In genomic region chr3:184155644-184156521, GRCh38 we compare ENCODE assay signal across 8 cellular contexts. TPM values are rescaled to one million over a fixed set of nuclear protein-coding genes. Genes with fewer than 3 reads are reported as not detected.
DNase-seq lines count a peak whose midpoint lies in the region; ATAC-seq lines count a peak whose summit lies in the region.

No MANE protein-coding gene starts in this region.

- WGBS in HUES64: under 1% methylated on average over 46 of the region's 47 CpGs

- peaks cover 3% of the 10 kb centered on the region for H3K36me3 Mint-ChIP-seq in activated CD4-positive, alpha-beta T cell treated with anti-CD3 and anti-CD28 coated beads for 36 hours (ENCODE audit: low read depth)
- no peaks in the 10 kb centered on the region for H3K36me3 Mint-ChIP-seq in memory B cell
- H3K36me3 Mint-ChIP-seq in stimulated activated naive CD8-positive, alpha-beta T cell treated with anti-CD3 and anti-CD28 coated beads, Interleukin-15, Interleukin-2, amounts not matched to agents 100 ng/mL and 50 ng/mL, for 24 hours (ENCODE audit: low read depth): peaks cover 5% of the 10 kb centered on the region

- CTCF ChIA-PET in activated CD4-positive, alpha-beta T cell treated with anti-CD3 and anti-CD28 coated beads for 36 hours (lab: Charles Lee): interaction anchor here (0.8 to 1.2 kb wide), 3 partner anchors 10 to 215 kb away, joined by 3 to 4 read pairs (median 3); no protein-coding TSS in a partner anchor

- intact Hi-C loops in activated CD4-positive, alpha-beta T cell treated with anti-CD3 and anti-CD28 coated beads for 36 hours (cut with DNase I, micrococcal nuclease): loop anchor here (1.0 to 2.0 kb wide), 6 partner anchors 18 to 93 kb away; partner anchors contain the start of genes AP2M1 (in 2 of the 2), EIF2B5 (in 2 of the 2), ABCF3 (in 1 of the 2) and EEF1AKMT4 (in 1 of the 2)

- H3K9me3 Mint-ChIP-seq in activated CD4-positive, alpha-beta T cell treated with anti-CD3 and anti-CD28 coated beads for 36 hours (ENCODE audit: low read depth): no peaks in the 10 kb centered on the region
- no peaks in the 10 kb centered on the region for H3K9me3 Mint-ChIP-seq in memory B cell
- H3K9me3 Mint-ChIP-seq in stimulated activated naive CD8-positive, alpha-beta T cell treated with anti-CD3 and anti-CD28 coated beads, Interleukin-15, Interleukin-2, amounts not matched to agents 100 ng/mL and 50 ng/mL, for 24 hours: no peaks in the 10 kb centered on the region

- H3K4me1 Mint-ChIP-seq in activated CD4-positive, alpha-beta T cell treated with anti-CD3 and anti-CD28 coated beads for 36 hours: peaks cover 27% of the 10 kb centered on the region
- H3K4me1 Mint-ChIP-seq in memory B cell: peaks cover 21% of the 10 kb centered on the region
- H3K4me1 Mint-ChIP-seq in stimulated activated naive CD8-positive, alpha-beta T cell treated with anti-CD3 and anti-CD28 coated beads, Interleukin-15, Interleukin-2, amounts not matched to agents 100 ng/mL and 50 ng/mL, for 24 hours (ENCODE audit: low read depth): peaks cover 32% of the 10 kb centered on the region

- H3K27ac Mint-ChIP-seq in activated CD4-positive, alpha-beta T cell treated with anti-CD3 and anti-CD28 coated beads for 36 hours: peak overlapping the region; percentile 80
- peak overlapping the region; percentile 70 for H3K27ac Mint-ChIP-seq in memory B cell
- peak overlapping the region; percentile 52 for H3K27ac Mint-ChIP-seq in stimulated activated naive CD8-positive, alpha-beta T cell treated with anti-CD3 and anti-CD28 coated beads, Interleukin-15, Interleukin-2, amounts not matched to agents 100 ng/mL and 50 ng/mL, for 24 hours

- H3K36me3 ChIP-seq in HUES64 (ENCODE audit: insufficient read depth, low read length): peaks cover 6% of the 10 kb centered on the region; the same call in 1 of the 2 replicates

- H3K9me3 ChIP-seq in HUES64 (ENCODE audit: insufficient read depth, low read depth, low read length): no peaks in the 10 kb centered on the region

- H3K4me1 ChIP-seq in HUES64 (ENCODE audit: insufficient read depth, low read length): peaks cover 9% of the 10 kb centered on the region; the same call in 1 of the 2 replicates

- in situ Hi-C loops in Caki2 (cut with HindIII; ENCODE audit: low pct_unique_long_range_greater_than_20kb, low sequenced_read_pairs): no loop called here

- H3K27me3 ChIP-seq in HUES64 (ENCODE audit: insufficient read depth, low read length): no peaks in the 10 kb centered on the region

- H3K27ac ChIP-seq in HUES64 (ENCODE audit: low read depth, low read length): peak overlapping the region; percentile 84

- H3K4me3 Mint-ChIP-seq in activated CD4-positive, alpha-beta T cell treated with anti-CD3 and anti-CD28 coated beads for 36 hours: peak overlapping the region; percentile 97
- peak overlapping the region; percentile 96 for H3K4me3 Mint-ChIP-seq in memory B cell
- peak overlapping the region; percentile 95 for H3K4me3 Mint-ChIP-seq in stimulated activated naive CD8-positive, alpha-beta T cell treated with anti-CD3 and anti-CD28 coated beads, Interleukin-15, Interleukin-2, amounts not matched to agents 100 ng/mL and 50 ng/mL, for 24 hours

- H3K4me3 ChIP-seq in HUES64 (ENCODE audit: low read length): peak overlapping the region; percentile 88

- POLR2A ChIA-PET in activated CD4-positive, alpha-beta T cell treated with anti-CD3 and anti-CD28 coated beads for 36 hours (lab: Charles Lee): interaction anchor here (0.7 to 1.1 kb wide), 2 partner anchors 22 to 143 kb away, joined by 4 to 5 read pairs; no protein-coding TSS in a partner anchor

- no peaks in the 10 kb centered on the region for H3K27me3 Mint-ChIP-seq in activated CD4-positive, alpha-beta T cell treated with anti-CD3 and anti-CD28 coated beads for 36 hours
- no peaks in the 10 kb centered on the region for H3K27me3 Mint-ChIP-seq in memory B cell
- H3K27me3 Mint-ChIP-seq in stimulated activated naive CD8-positive, alpha-beta T cell treated with anti-CD3 and anti-CD28 coated beads, Interleukin-15, Interleukin-2, amounts not matched to agents 100 ng/mL and 50 ng/mL, for 24 hours: no peaks in the 10 kb centered on the region

- peak overlapping the region; percentile 78 for H3K9ac ChIP-seq in HUES64 (ENCODE audit: low read depth, low read length)

- peak; percentile 25 for ATAC-seq in GM21381 (IDR thresholded peaks at IDR 0.05; ENCODE audit: unreplicated experiment)
- ATAC-seq in activated CD4-positive, alpha-beta T cell treated with anti-CD3 and anti-CD28 coated beads for 36 hours: peak; percentile 66
- peak; percentile 59 for ATAC-seq in memory B cell (ENCODE audit: low read depth)

- DNase-seq in Caki2 (ENCODE audit: low read depth) (peak; percentile 41), ecto neural progenitor cell (ENCODE audit: low spot score) (peak; percentile 63), memory B cell (ENCODE audit: low spot score in 2 of 2) (peak in 1 of 2 donors; percentile 44), amniotic stem cell (lab: John Stamatoyannopoulos, UW) (no peak)
- DNase-seq in activated CD4-positive, alpha-beta T cell treated with anti-CD3 and anti-CD28 coated beads for 36 hours: peak; percentile 73

RNA-seq across cellular contexts. Expression of gene DVL3, which starts 0.7 kb away (rescaled TPM):
- 28.8 and 45.6 TPM in 2 replicates for total RNA-seq in Caki2 (2014; rRNA removed; shearing (Covaris generic); ENCODE audit: low replicate concordance)
- polyA plus RNA-seq in HUES64 (2013, experiment 1 of 2): 36.7 TPM
- polyA plus RNA-seq in HUES64 (2013, experiment 2 of 2): 39.5 TPM
- total RNA-seq in activated CD4-positive, alpha-beta T cell treated with anti-CD3 and anti-CD28 coated beads for 36 hours: 10 to 100 TPM; 24.9 to 29.6 TPM

RNA-seq across cellular contexts. Expression of gene AP2M1, which starts 18.8 kb away (rescaled TPM):
- total RNA-seq in Caki2 (2014; rRNA removed; shearing (Covaris generic); ENCODE audit: low replicate concordance): 712 and 818 TPM in 2 replicates
- polyA plus RNA-seq in HUES64 (2013, experiment 1 of 2): 359 TPM
- 332 TPM for polyA plus RNA-seq in HUES64 (2013, experiment 2 of 2)
- total RNA-seq in activated CD4-positive, alpha-beta T cell treated with anti-CD3 and anti-CD28 coated beads for 36 hours: 100 to 1,000 TPM; 192 to 204 TPM

RNA-seq across cellular contexts. Expression of gene EIF2B5, which starts 20.7 kb away (rescaled TPM):
- total RNA-seq in Caki2 (2014; rRNA removed; shearing (Covaris generic); ENCODE audit: low replicate concordance): 43.1 and 50.5 TPM in 2 replicates
- 30.0 TPM for polyA plus RNA-seq in HUES64 (2013, experiment 1 of 2)
- 27.4 TPM for polyA plus RNA-seq in HUES64 (2013, experiment 2 of 2)
- total RNA-seq in activated CD4-positive, alpha-beta T cell treated with anti-CD3 and anti-CD28 coated beads for 36 hours: 10 to 100 TPM; 46.4 to 60.6 TPM

RNA-seq across cellular contexts. Expression of gene ABCF3, which starts 30.1 kb away (rescaled TPM):
- 52.1 and 65.6 TPM in 2 replicates for total RNA-seq in Caki2 (2014; rRNA removed; shearing (Covaris generic); ENCODE audit: low replicate concordance)
- 32.6 TPM for polyA plus RNA-seq in HUES64 (2013, experiment 1 of 2)
- 24.3 TPM for polyA plus RNA-seq in HUES64 (2013, experiment 2 of 2)
- total RNA-seq in activated CD4-positive, alpha-beta T cell treated with anti-CD3 and anti-CD28 coated beads for 36 hours: 10 to 100 TPM; 58.2 to 66.2 TPM

RNA-seq across cellular contexts. Expression of gene HTR3E, which starts 59.0 kb away (rescaled TPM):
- not detected in 2 replicates for total RNA-seq in Caki2 (2014; rRNA removed; shearing (Covaris generic); ENCODE audit: low replicate concordance)
- not detected for polyA plus RNA-seq in HUES64 (2013, experiment 1 of 2)
- not detected for polyA plus RNA-seq in HUES64 (2013, experiment 2 of 2)
- total RNA-seq in activated CD4-positive, alpha-beta T cell treated with anti-CD3 and anti-CD28 coated beads for 36 hours: not detected
